Comparison of ENCODE assay signal across 8 cellular contexts in the genomic region with DNA sequence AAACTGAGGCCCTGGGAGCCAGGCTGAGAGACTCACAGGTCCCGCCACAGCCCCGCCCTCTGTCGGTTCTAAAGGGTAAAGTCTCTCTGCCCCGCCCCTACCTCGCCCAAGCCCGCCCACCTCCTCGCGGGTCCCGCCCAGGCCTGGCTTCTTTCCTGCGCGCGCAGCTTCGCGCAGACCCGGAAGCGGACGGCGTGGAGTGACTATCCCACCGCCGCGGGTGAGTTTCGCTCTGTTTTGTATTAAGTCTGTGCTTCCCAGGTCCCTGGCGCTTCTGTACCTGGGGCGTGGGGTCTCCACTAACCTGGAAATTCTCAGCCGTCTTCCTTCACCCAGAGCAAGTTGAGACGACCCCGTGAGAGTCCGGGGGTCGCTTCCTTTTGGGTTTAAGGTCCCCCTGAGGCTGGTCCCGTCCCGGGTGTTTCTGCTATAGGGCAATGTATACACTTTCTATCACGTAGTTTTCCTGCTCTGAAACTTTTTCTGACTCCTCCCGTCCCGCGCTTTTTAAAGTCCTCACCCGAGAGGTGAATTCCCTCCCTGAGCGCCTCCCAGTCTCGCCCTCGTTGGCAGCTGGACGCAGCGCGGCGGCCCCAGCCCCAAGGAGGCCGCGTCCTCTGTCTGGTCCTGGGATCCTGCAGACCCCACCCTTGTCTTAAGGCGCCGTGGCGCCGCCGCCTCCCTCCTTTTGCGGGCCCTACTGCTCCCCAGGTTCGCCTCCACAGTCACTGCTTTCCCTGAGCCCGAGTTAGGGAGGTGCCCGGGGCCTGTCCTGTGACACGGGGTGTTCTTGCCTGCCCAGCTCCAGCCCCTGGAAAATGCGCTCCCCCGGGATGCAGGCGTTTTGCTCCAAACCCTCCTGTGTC. TPM values are rescaled to one million over a fixed set of nuclear protein-coding genes. Genes with fewer than 3 reads are reported as not detected.
DNase-seq lines count a peak whose midpoint lies in the region; ATAC-seq and TF ChIP-seq lines count a peak whose summit lies in the region.

A gene (plus strand): TSS at position 176 of the 866 bp plus-strand sequence. CDS start 2,867 bp downstream, outside the sequence.

- H3K27me3 Mint-ChIP-seq in type B pancreatic cell: no peaks in the 10 kb centered on the region

- H3K4me1 ChIP-seq in adipocyte (ENCODE audit: control insufficient read depth, insufficient read depth, low read length) (peaks cover 12% of the 10 kb centered on the region), heart right ventricle (peaks cover 0 to 25% (median 22%) of the 10 kb centered on the region in 9 donors)

- peaks cover 17% of the 10 kb centered on the region for H3K4me1 Mint-ChIP-seq in type B pancreatic cell (ENCODE audit: unreplicated experiment)

- H3K36me3 ChIP-seq in adipocyte (ENCODE audit: control insufficient read depth, insufficient read depth, low read length, severe bottlenecking): peaks cover 18% of the 10 kb centered on the region
- H3K36me3 ChIP-seq in heart right ventricle: peaks cover 0 to 24% (median 5%) of the 10 kb centered on the region in 9 donors

- no peaks in the 10 kb centered on the region for H3K27me3 ChIP-seq in adipocyte (replicated peaks; ENCODE audit: control insufficient read depth, insufficient read depth, low read length)
- peaks cover 0 to under 1% (median 0%) of the 10 kb centered on the region in 7 donors for H3K27me3 ChIP-seq in heart right ventricle

- ATAC-seq in HG02642 (IDR thresholded peaks at IDR 0.05; ENCODE audit: poor library complexity, unreplicated experiment) (peak; percentile 95), heart right ventricle (peak; percentile 99 to 100 (median 100))

- 0% methylated on average over 58 of the region's 58 CpGs for WGBS in heart right ventricle, 2 donors

- H3K4me3 ChIP-seq in adipocyte (ENCODE audit: low read length) (peak within 1 kb of the TSS; percentile 98), heart right ventricle (peak within 1 kb of the TSS; percentile 65 to 94 (median 79))

- peak within 1 kb of the TSS; percentile 92 for H3K4me3 Mint-ChIP-seq in type B pancreatic cell

- peak within 1 kb of the TSS; percentile 11 to 88 (median 76) for H3K27ac ChIP-seq in heart right ventricle

- peak; percentile 85 to 94 (median 93) for DNase-seq in NCI-H1417 (lab: John Stamatoyannopoulos, UW)
- peak; percentile 91 for DNase-seq in SW480 (ENCODE audit: low spot score)
- DNase-seq in adipocyte (ENCODE audit: low read depth): peak; percentile 99
- DNase-seq in heart right ventricle: peak; percentile 94 to 95
- peak; percentile 85 to 98 (median 91) for DNase-seq in posterior cingulate gyrus
- peak; percentile 97 for DNase-seq in type B pancreatic cell (ENCODE audit: extremely low spot score, unreplicated experiment)

- H3K36me3 Mint-ChIP-seq in type B pancreatic cell: peaks cover 14% of the 10 kb centered on the region

- H3K9me3 ChIP-seq in adipocyte (ENCODE audit: control insufficient read depth, low read length) (no peaks in the 10 kb centered on the region), heart right ventricle (peaks cover 0 to 8% (median 0%) of the 10 kb centered on the region in 11 donors)

- no peaks in the 10 kb centered on the region for H3K9me3 Mint-ChIP-seq in type B pancreatic cell

- peak within 1 kb of the TSS; percentile 94 for H3K9ac ChIP-seq in adipocyte (ENCODE audit: low read length)

- intact Hi-C loops in heart right ventricle (cut with DNase I) (loop anchor here in 4 of 10 donors (2.0 to 10.0 kb wide), 2 partner anchors 62 to 200 kb away; a partner anchor contains a TSS), posterior cingulate gyrus (cut with DNase I) (loop anchor here (2.0 to 10.0 kb wide), 2 partner anchors 30 to 60 kb away; a partner anchor contains a TSS)

- TF ChIP-seq CTCF in GM12872 (IDR thresholded peaks at IDR 0.05; ENCODE audit: insufficient read depth, low read depth, low read length) (peak; percentile 51; the same call in 2 of the 3 replicates), heart right ventricle (IDR thresholded peaks at IDR 0.05) (peak; percentile 56 to 77 (median 63)), type B pancreatic cell (conservative IDR thresholded peaks at IDR 0.05) (peak; percentile 72)

- peak within 1 kb of the TSS; percentile 91 for H3K27ac Mint-ChIP-seq in type B pancreatic cell

RNA-seq across cellular contexts. Expression of the gene that starts here (rescaled TPM):
- 1 to 10 TPM; 2.6 to 5.4 (median 4.1) TPM for total RNA-seq in heart right ventricle
- polyA plus RNA-seq in heart right ventricle: 1 to 10 TPM; 2.4 to 3.4 TPM
- 14.5 and 20.0 TPM in 2 replicates for total RNA-seq in type B pancreatic cell (ENCODE audit: low replicate concordance)

Comparison
In these comparisons a context has a peak if more than half of its experiments do, and no peak if none do; other contexts are left out.
1. Peak in every context shown above with its lines: DNase-seq, ATAC-seq, H3K4me3 ChIP-seq and H3K27ac ChIP-seq.